In the genomic region with DNA sequence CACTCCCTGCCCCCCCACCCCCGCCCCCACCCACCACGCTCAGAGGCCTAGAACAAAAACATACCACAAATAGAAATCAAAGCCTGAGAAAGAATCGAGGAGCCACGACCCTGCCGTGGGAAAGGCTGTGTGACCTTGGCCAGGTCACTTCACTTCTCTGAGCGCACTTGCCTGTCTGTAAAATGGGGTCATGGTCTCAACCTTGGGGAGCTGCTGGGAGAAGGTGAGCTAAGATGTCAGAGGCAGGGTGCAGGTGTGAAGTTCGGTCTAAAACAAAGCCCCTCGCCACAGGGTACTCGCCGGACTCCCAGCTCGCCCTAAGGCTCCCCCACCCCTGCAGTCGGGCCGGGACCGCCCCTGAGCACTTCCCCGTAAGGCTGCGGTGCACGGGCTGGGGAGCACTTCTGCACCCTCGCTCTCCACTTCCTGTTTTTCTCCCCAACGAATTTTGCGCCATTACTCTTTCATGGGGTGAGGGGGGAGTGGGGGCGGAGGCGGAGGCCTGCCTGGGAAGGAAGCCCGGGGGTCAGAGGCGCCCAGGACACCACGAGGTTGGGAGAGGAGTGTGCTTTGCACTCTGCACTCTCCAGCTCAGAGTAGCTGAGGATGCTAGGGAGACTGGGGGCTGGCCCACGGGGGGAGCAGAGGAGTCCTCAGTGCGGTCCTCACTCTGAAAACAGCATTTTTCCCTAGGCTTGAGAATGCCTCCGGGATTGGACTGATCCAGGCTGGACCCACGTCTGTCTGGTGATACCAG, we compare ENCODE assay signal across 8 cellular contexts. TPM values are rescaled to one million over a fixed set of nuclear protein-coding genes. Genes with fewer than 3 reads are reported as not detected.
DNase-seq lines count a peak whose midpoint lies in the region; ATAC-seq lines count a peak whose summit lies in the region.

No MANE protein-coding gene starts in this region.

- H3K4me3 ChIP-seq in H7 (ENCODE audit: insufficient read depth, low read depth, low read length): no peak overlapping the region

- H3K27me3 ChIP-seq in H7 (ENCODE audit: control insufficient read depth, insufficient read depth, low read length): peaks cover 6% of the 10 kb centered on the region; the same call in 1 of the 2 replicates

- H3K36me3 ChIP-seq in H7 (replicated peaks; ENCODE audit: control insufficient read depth, insufficient read depth, low read length): no peaks in the 10 kb centered on the region

- DNase-seq in H7 (peak; percentile 61), EL (no peak), putamen (ENCODE audit: low spot score) (no peak), NCI-H146 (lab: John Stamatoyannopoulos, UW) (no peak)
- DNase-seq in effector CD8-positive, alpha-beta T cell (lab: John Stamatoyannopoulos, UW): peak; percentile 55
- DNase-seq in stimulated activated CD4-positive, alpha-beta T cell treated with anti-CD3 and anti-CD28 coated beads, Interleukin-4, amount 100 ng/mL, for 24 hours: peak; percentile 74

- ATAC-seq in activated CD4-positive, CD25-positive, alpha-beta regulatory T cell treated with anti-CD3 and anti-CD28 coated beads, Interleukin-2, amount 50 U/mL, for 24 hours: peak; percentile 40 to 41
- ATAC-seq in HG03469 (IDR thresholded peaks at IDR 0.05; ENCODE audit: unreplicated experiment): no peak

RNA-seq across cellular contexts. Expression of a gene that starts 21.9 kb away (rescaled TPM):
- 6.9 and 18.1 TPM in 2 replicates for total RNA-seq in H7 (2014; rRNA removed; shearing (Covaris generic))

RNA-seq across cellular contexts. Expression of a gene that starts 40.9 kb away (rescaled TPM):
- 12.9 and 14.9 TPM in 2 replicates for total RNA-seq in H7 (2014; rRNA removed; shearing (Covaris generic))

Comparison
In these comparisons a context has a peak if more than half of its experiments do, and no peak if none do; other contexts are left out.
1. DNase-seq: peak in H7 (single experiment), effector CD8-positive, alpha-beta T cell (single experiment) and stimulated activated CD4-positive, alpha-beta T cell treated with anti-CD3 and anti-CD28 coated beads, Interleukin-4, amount 100 ng/mL, for 24 hours (single experiment); none in EL (single experiment), putamen (single experiment) and NCI-H146 (single experiment).